Comparison of ENCODE assay signal across 33 cellular contexts in the genomic region with DNA sequence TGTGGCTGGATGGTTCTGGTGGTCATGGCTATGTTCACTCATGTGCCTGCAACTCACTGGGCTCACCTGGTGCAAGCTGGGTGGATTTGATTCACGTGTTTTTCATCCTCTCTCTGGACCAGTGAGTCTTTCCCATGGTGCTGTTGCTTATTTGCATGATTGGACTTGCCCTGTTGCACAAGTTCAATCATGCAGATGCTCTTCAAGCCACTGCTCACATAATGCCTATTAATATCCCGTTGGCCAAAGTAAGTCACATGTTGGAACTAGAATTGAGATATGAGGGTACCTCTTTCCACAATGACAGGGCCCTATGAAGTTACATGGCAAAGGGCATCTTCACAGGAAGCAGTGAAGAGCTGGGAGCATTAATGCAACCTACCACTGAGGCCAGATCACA. TPM values are rescaled to one million over a fixed set of nuclear protein-coding genes. Genes with fewer than 3 reads are reported as not detected.
A peak's percentile ranks its signal among the peaks of the same experiment; 100 is the strongest.
DNase-seq lines count a peak whose midpoint lies in the region; ATAC-seq lines count a peak whose summit lies in the region.
"Had no signal": no experiment of that assay in that cellular context is flagged by ENCODE, and none has a peak within 500 bp of the region (broad histone marks: within the 10 kb centered on the region; RNA-seq: fewer than 3 reads in every experiment).

No MANE protein-coding gene starts in this region.

- in situ Hi-C loops in SK-MEL-5 (cut with HindIII; ENCODE audit: low pct_unique_long_range_greater_than_20kb, low sequenced_read_pairs), result no loop called here

- DNase-seq in NCI-H2171 treated with DMSO at 0.1 percent for 48 hours (lab: John Stamatoyannopoulos, UW) (peak; percentile 13), NCI-H2171 (lab: John Stamatoyannopoulos, UW) (no peak), SK-MEL-5 (ENCODE audit: low read depth, low spot score) (peak; percentile 20), kidney tubule cell (ENCODE audit: low spot score) (peak; percentile 6), pons (ENCODE audit: low spot score) (no peak), AG08395 (ENCODE audit: low spot score) (no peak)
- no peak for DNase-seq in activated T-cell treated with anti-CD3 and anti-CD28 coated beads, Interleukin-2, amount 50 U/mL, for 48 hours
- DNase-seq: activated CD4-positive, alpha-beta T cell treated with anti-CD3 and anti-CD28 coated beads, Interleukin-2, amount 10 ng/mL, durations not matched to agents 7 days and 5 days; activated gamma-delta T cell treated with Interleukin-2 at 50 U/mL for 16 hours; activated naive CD8-positive, alpha-beta T cell treated with anti-CD3 and anti-CD28 coated beads, Interleukin-2, amount 10 ng/mL, durations not matched to agents 7 days and 5 days; activated T-cell treated with anti-CD3 and anti-CD28 coated beads, Interleukin-2, amount 50 U/mL, for 24 hours; aorta; CD4-positive, CD25-positive, alpha-beta regulatory T cell; colonic mucosa; DND-41; effector CD8-positive, alpha-beta T cell; erythroblast; H9; islet precursor cell; naive B cell; NCI-H510A; occipital lobe; psoas muscle; RPMI8226; SK-N-SH; stimulated activated CD4-positive, alpha-beta T cell treated with anti-CD3 and anti-CD28 coated beads, Interleukin-4, amount 100 ng/mL, for 24 hours; tibial artery had no signal

- ATAC-seq in HG03442 (IDR thresholded peaks at IDR 0.05; ENCODE audit: unreplicated experiment), result peak; percentile 37
- ATAC-seq: psoas muscle, WTC11 had no signal

RNA-seq across cellular contexts. Expression of a gene that starts 26.5 kb away (rescaled TPM):
- not detected in 2 replicates for total RNA-seq in SK-MEL-5 (2014; rRNA removed; shearing (Covaris generic))
- polyA plus RNA-seq in SK-MEL-5 (2015; cell fraction: cytosol; rRNA removed), result not detected in 2 replicates
- not detected in 2 replicates for polyA plus RNA-seq in SK-MEL-5 (2015; cell fraction: nucleus; rRNA removed)
- total RNA-seq: activated CD4-positive, alpha-beta T cell treated with anti-CD3 and anti-CD28 coated beads, Interleukin-2, amount 10 ng/mL, durations not matched to agents 7 days and 5 days; activated naive CD8-positive, alpha-beta T cell treated with anti-CD3 and anti-CD28 coated beads, Interleukin-2, amount 10 ng/mL, durations not matched to agents 7 days and 5 days; aorta; cardiac muscle cell; CD4-positive, CD25-positive, alpha-beta regulatory T cell; colonic mucosa; H9; lower leg skin; mesothelial cell of epicardium; occipital lobe; psoas muscle; T-helper 1 cell treated with Interleukin-12 subunit alpha and Interleukin-12 subunit beta and Interleukin-4 antibody, amounts not matched to agents 30 ng/mL and 1 ng/mL, for 36 hours; WTC11 had no signal
- polyA plus RNA-seq: aorta; cardiac muscle cell; CD4-positive, CD25-positive, alpha-beta regulatory T cell; psoas muscle; SK-N-SH had no signal

Comparison
In these comparisons a context has a peak if more than half of its experiments do, and no peak if none do; other contexts are left out.
1. DNase-seq: peak in NCI-H2171 treated with DMSO at 0.1 percent for 48 hours (single experiment), SK-MEL-5 (single experiment) and kidney tubule cell (single experiment); none in NCI-H2171 (single experiment), pons (single experiment), AG08395 (single experiment) and activated T-cell treated with anti-CD3 and anti-CD28 coated beads, Interleukin-2, amount 50 U/mL, for 48 hours (0 of 2).